In the genomic region with DNA sequence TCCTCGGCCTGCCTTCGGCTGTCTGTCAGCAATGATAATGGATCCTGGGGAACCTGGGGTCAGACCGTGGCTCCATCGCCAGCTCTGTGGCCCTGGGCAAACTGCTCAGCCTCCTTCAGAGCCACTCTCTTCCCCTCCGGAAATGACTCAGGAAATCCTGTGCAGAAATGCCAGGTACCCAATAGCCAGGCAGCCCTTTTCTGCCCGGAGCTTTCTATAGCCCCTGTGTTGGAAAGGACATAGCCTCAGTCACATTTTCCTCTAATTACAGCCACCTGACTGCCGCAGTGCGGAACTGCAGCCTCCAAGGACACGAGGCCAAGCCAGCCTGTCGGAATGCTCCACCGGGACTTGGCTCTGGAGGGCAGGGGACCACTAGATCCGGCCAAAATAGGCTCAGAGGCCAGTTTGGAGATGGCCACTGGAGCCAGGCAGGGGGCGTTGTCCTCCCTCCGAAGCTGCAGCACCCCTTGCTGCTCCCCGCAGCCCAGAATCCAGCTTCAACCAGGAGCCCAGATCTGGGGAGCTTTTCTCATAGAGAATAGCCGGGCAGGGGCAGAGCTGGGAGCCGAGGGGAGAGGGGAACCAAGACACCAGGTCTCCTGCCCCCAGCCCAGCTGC, we compare ENCODE assay signal across 9 cellular contexts. TPM values are rescaled to one million over a fixed set of nuclear protein-coding genes. Genes with fewer than 3 reads are reported as not detected.
DNase-seq lines count a peak whose midpoint lies in the region; ATAC-seq and TF ChIP-seq lines count a peak whose summit lies in the region.
"Had no signal": no experiment of that assay in that cellular context is flagged by ENCODE, and none has a peak within 500 bp of the region (broad histone marks: within the 10 kb centered on the region; RNA-seq: fewer than 3 reads in every experiment).

No MANE protein-coding gene starts in this region.

- no peaks in the 10 kb centered on the region for H3K36me3 Mint-ChIP-seq in activated naive CD8-positive, alpha-beta T cell treated with anti-CD3 and anti-CD28 coated beads for 36 hours

- peaks cover 8% of the 10 kb centered on the region for H3K4me1 Mint-ChIP-seq in activated naive CD8-positive, alpha-beta T cell treated with anti-CD3 and anti-CD28 coated beads for 36 hours

- H3K4me3 ChIP-seq in BE2C (ENCODE audit: low read depth, low read length): no peak overlapping the region
- no peak overlapping the region for H3K4me3 ChIP-seq in PC-9

- H3K9me2 ChIP-seq in PC-9 (ENCODE audit: insufficient read depth): no peaks in the 10 kb centered on the region

- CTCF ChIA-PET in PC-9 (lab: Charles Lee): no interaction called here

- POLR2A ChIA-PET in PC-9 (lab: Charles Lee; ENCODE audit: unreplicated experiment): no interaction called here

- H3K27me3 ChIP-seq in BE2C (no peaks in the 10 kb centered on the region), layer of hippocampus (ENCODE audit: control insufficient read depth, insufficient read depth, low read length) (no peaks in the 10 kb centered on the region), PC-9 (ENCODE audit: insufficient read depth, low read depth) (peaks cover 4% of the 10 kb centered on the region; the same call in 1 of the 2 replicates)

- peak overlapping the region; percentile 79 for H3K27ac Mint-ChIP-seq in activated naive CD8-positive, alpha-beta T cell treated with anti-CD3 and anti-CD28 coated beads for 36 hours

- H4K20me1 ChIP-seq in PC-9 (ENCODE audit: insufficient read depth): no peaks in the 10 kb centered on the region

- H3K27me3 Mint-ChIP-seq in activated naive CD8-positive, alpha-beta T cell treated with anti-CD3 and anti-CD28 coated beads for 36 hours: no peaks in the 10 kb centered on the region

- no peak overlapping the region for H3K4me3 Mint-ChIP-seq in activated naive CD8-positive, alpha-beta T cell treated with anti-CD3 and anti-CD28 coated beads for 36 hours

- H3K4me2 ChIP-seq in PC-9: no peak overlapping the region

- no peak for ATAC-seq in HG03045 (IDR thresholded peaks at IDR 0.05; ENCODE audit: unreplicated experiment)

- H3K36me3 ChIP-seq in BE2C: no peaks in the 10 kb centered on the region
- H3K36me3 ChIP-seq in PC-9 (ENCODE audit: low read depth): no peaks in the 10 kb centered on the region

- DNase-seq in BE2C: no peak
- DNase-seq in M059J (ENCODE audit: low read depth): peak; percentile 96
- DNase-seq in activated naive CD8-positive, alpha-beta T cell treated with anti-CD3 and anti-CD28 coated beads for 36 hours: peak; percentile 16
- no peak for DNase-seq in PC-9
- DNase-seq in HT-29 (ENCODE audit: low spot score): no peak
- no peak for DNase-seq in germinal center (ENCODE audit: low spot score)

- TF ChIP-seq CTCF in BE2C (IDR thresholded peaks at IDR 0.05; ENCODE audit: low read depth, low read length): peak; percentile 43
- no peak for TF ChIP-seq CTCF in PC-9 (conservative IDR thresholded peaks at IDR 0.05)

- H2AFZ ChIP-seq in PC-9: no peak overlapping the region

- no TSS peak for BruUV-seq in PC-9 (replicated peaks; lab: Mats Ljungman, UMichigan)

- peak overlapping the region; percentile 42 for H3K27ac ChIP-seq in layer of hippocampus (ENCODE audit: low read depth, low read length)
- no peak overlapping the region for H3K27ac ChIP-seq in PC-9

- no peaks in the 10 kb centered on the region for H3K9me3 Mint-ChIP-seq in activated naive CD8-positive, alpha-beta T cell treated with anti-CD3 and anti-CD28 coated beads for 36 hours

- no peaks in the 10 kb centered on the region for H3K9me3 ChIP-seq in BE2C
- no peaks in the 10 kb centered on the region for H3K9me3 ChIP-seq in PC-9 (ENCODE audit: insufficient read depth, low read depth)

- H3K4me1 ChIP-seq in BE2C (no peaks in the 10 kb centered on the region), PC-9 (replicated peaks; ENCODE audit: insufficient read depth) (no peaks in the 10 kb centered on the region)

- no peaks in the 10 kb centered on the region for H3K79me2 ChIP-seq in PC-9 (ENCODE audit: low read depth)

- H3F3A ChIP-seq in PC-9 (ENCODE audit: insufficient read depth, low read depth): no peaks in the 10 kb centered on the region

- intact Hi-C loops in PC-9 (cut with micrococcal nuclease; ENCODE audit: unreplicated experiment): no loop called here

RNA-seq across cellular contexts. Expression of gene ZXDC, which starts 11.6 kb away (rescaled TPM):
- polyA plus RNA-seq in BE2C (2012; ENCODE audit: insufficient read depth, insufficient read length, low read depth): 27.0 TPM
- 13.5 and 26.6 TPM in 2 replicates for total RNA-seq in M059J (2014; rRNA removed; shearing (Covaris generic))
- 10 to 100 TPM; 18.7 to 19.3 TPM for total RNA-seq in activated naive CD8-positive, alpha-beta T cell treated with anti-CD3 and anti-CD28 coated beads for 36 hours
- total RNA-seq in PC-9 (2021): 52.9 and 55.4 TPM in 2 replicates
- 41.2 and 42.2 TPM in 2 replicates for total RNA-seq in HT-29 (2014; rRNA removed; shearing (Covaris generic))

RNA-seq across cellular contexts. Expression of gene UROC1, which starts 30.3 kb away (rescaled TPM):
- not detected for polyA plus RNA-seq in BE2C (2012; ENCODE audit: insufficient read depth, insufficient read length, low read depth)
- 0.02 TPM in 1 of 2 replicates, not detected in the other for total RNA-seq in M059J (2014; rRNA removed; shearing (Covaris generic))
- total RNA-seq in activated naive CD8-positive, alpha-beta T cell treated with anti-CD3 and anti-CD28 coated beads for 36 hours: not detected
- not detected in 2 replicates for total RNA-seq in PC-9 (2021)
- not detected in 2 replicates for total RNA-seq in HT-29 (2014; rRNA removed; shearing (Covaris generic))
- total RNA-seq: temporal lobe had no signal

RNA-seq across cellular contexts. Expression of gene CHST13, which starts 36.7 kb away (rescaled TPM):
- not detected for polyA plus RNA-seq in BE2C (2012; ENCODE audit: insufficient read depth, insufficient read length, low read depth)
- total RNA-seq in M059J (2014; rRNA removed; shearing (Covaris generic)): not detected in 2 replicates
- not detected for total RNA-seq in activated naive CD8-positive, alpha-beta T cell treated with anti-CD3 and anti-CD28 coated beads for 36 hours
- 0.52 and 1.2 TPM in 2 replicates for total RNA-seq in PC-9 (2021)
- 0.05 and 1.3 TPM in 2 replicates for total RNA-seq in HT-29 (2014; rRNA removed; shearing (Covaris generic))
- total RNA-seq: temporal lobe had no signal

Comparison
In these comparisons a context has a peak if more than half of its experiments do, and no peak if none do; other contexts are left out.
1. DNase-seq: peak in M059J (single experiment) and activated naive CD8-positive, alpha-beta T cell treated with anti-CD3 and anti-CD28 coated beads for 36 hours (single experiment); none in BE2C (single experiment), PC-9 (0 of 2), HT-29 (single experiment) and germinal center (single experiment).